Comparison of ENCODE assay signal across 17 cellular contexts in the genomic region with DNA sequence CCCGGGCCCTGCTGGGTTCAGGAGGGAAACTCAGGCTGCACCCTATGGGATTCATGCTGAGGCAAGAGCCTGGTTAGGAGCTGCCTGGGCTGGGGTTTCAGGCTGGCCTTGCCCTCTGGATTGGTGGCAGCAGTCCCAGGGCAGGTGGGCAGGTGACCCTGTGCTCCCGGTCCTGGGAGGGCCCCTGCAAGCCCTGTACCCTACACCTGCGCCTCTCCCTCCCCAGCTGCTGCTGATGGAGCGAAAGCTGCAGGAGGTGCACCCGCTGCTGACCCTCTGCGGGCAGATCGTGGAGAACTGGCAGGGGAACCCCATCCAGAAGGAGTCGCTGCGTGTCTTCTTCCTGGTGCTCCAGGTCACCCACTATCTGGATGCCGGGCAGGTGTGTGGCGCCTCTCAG. TPM values are rescaled to one million over a fixed set of nuclear protein-coding genes. Genes with fewer than 3 reads are reported as not detected.
DNase-seq lines count a peak whose midpoint lies in the region; ATAC-seq and TF ChIP-seq lines count a peak whose summit lies in the region.
"Had no signal": no experiment of that assay in that cellular context is flagged by ENCODE, and none has a peak within 500 bp of the region (broad histone marks: within the 10 kb centered on the region; RNA-seq: fewer than 3 reads in every experiment).

No MANE protein-coding gene starts in this region.

- intact Hi-C loops in OCI-LY7 (cut with micrococcal nuclease; ENCODE audit: unreplicated experiment), result no loop called here

- H3K9me3 Mint-ChIP-seq in activated T-cell treated with anti-CD3 and anti-CD28 coated beads, Interleukin-2, amount 50 U/mL, for 24 hours, result no peaks in the 10 kb centered on the region
- H3K9me3 Mint-ChIP-seq in activated T-cell treated with anti-CD3 and anti-CD28 coated beads, Interleukin-2, amount 50 U/mL, for 72 hours, result no peaks in the 10 kb centered on the region
- H3K9me3 Mint-ChIP-seq: CD4-positive, CD25-positive, alpha-beta regulatory T cell; CD8-positive, alpha-beta T cell had no signal

- peaks cover 61 to 90% of the 10 kb centered on the region in 2 donors for H3K36me3 ChIP-seq in neuronal stem cell (replicated peaks in 1 of 2; ENCODE audit: control insufficient read depth in 2 of 2, insufficient read depth in 2 of 2, low read length in 2 of 2)
- peaks cover 87% of the 10 kb centered on the region for H3K36me3 ChIP-seq in OCI-LY7 (ENCODE audit: insufficient read depth, low read length)

- H3K27me3 Mint-ChIP-seq in activated T-cell treated with anti-CD3 and anti-CD28 coated beads, Interleukin-2, amount 50 U/mL, for 24 hours, result no peaks in the 10 kb centered on the region
- no peaks in the 10 kb centered on the region for H3K27me3 Mint-ChIP-seq in activated T-cell treated with anti-CD3 and anti-CD28 coated beads, Interleukin-2, amount 50 U/mL, for 72 hours (ENCODE audit: low read depth)
- H3K27me3 Mint-ChIP-seq: B cell; CD4-positive, CD25-positive, alpha-beta regulatory T cell had no signal

- no peak overlapping the region for H2BK120ac ChIP-seq in neuronal stem cell (ENCODE audit: low read depth, low read length)

- no peak overlapping the region for H3K27ac Mint-ChIP-seq in activated T-cell treated with anti-CD3 and anti-CD28 coated beads, Interleukin-2, amount 50 U/mL, for 24 hours
- H3K27ac Mint-ChIP-seq in activated T-cell treated with anti-CD3 and anti-CD28 coated beads, Interleukin-2, amount 50 U/mL, for 72 hours, result no peak overlapping the region
- H3K27ac Mint-ChIP-seq: B cell; CD8-positive, alpha-beta T cell had no signal

- H3K18ac ChIP-seq in neuronal stem cell (ENCODE audit: low read length), result peak overlapping the region; percentile 17

- H3K36me3 Mint-ChIP-seq in activated T-cell treated with anti-CD3 and anti-CD28 coated beads, Interleukin-2, amount 50 U/mL, for 24 hours (ENCODE audit: low read depth), result peaks cover 82% of the 10 kb centered on the region
- peaks cover 5 to 8% of the 10 kb centered on the region in 2 donors for H3K36me3 Mint-ChIP-seq in activated T-cell treated with anti-CD3 and anti-CD28 coated beads, Interleukin-2, amount 50 U/mL, for 72 hours (ENCODE audit: insufficient read depth in 2 of 2)

- H2AFZ ChIP-seq in neuronal stem cell (ENCODE audit: low read length), result no peak overlapping the region
- no peak overlapping the region for H2AFZ ChIP-seq in OCI-LY7 (ENCODE audit: low read length)

- H2BK12ac ChIP-seq in neuronal stem cell (ENCODE audit: low read length), result no peak overlapping the region

- H4K20me1 ChIP-seq in OCI-LY7 (ENCODE audit: insufficient read depth, low read length), result no peaks in the 10 kb centered on the region

- WGBS in neuronal stem cell (ENCODE audit: extremely low coverage in 2 of 2, insufficient read length in 2 of 2, insufficient replicate concordance in 1 of 2), 2 donors, result no CpG with 5 or more reads among the region's 11 CpGs

- H3K9ac ChIP-seq in neuronal stem cell (ENCODE audit: low read depth, low read length, poor library complexity), result peak overlapping the region; percentile 53
- H3K9ac ChIP-seq: BLaER1 had no signal

- no peaks in the 10 kb centered on the region for H3K27me3 ChIP-seq in neuronal stem cell (ENCODE audit: control insufficient read depth in 3 of 3, insufficient read depth in 3 of 3, low read depth in 1 of 3, low read length in 3 of 3)
- H3K27me3 ChIP-seq: BLaER1 had no signal

- H3K4ac ChIP-seq in neuronal stem cell (ENCODE audit: low read length), result no peak overlapping the region

- H3K79me2 ChIP-seq in OCI-LY7 (ENCODE audit: insufficient read depth, low read depth, low read length), result no peaks in the 10 kb centered on the region

- H3K23ac ChIP-seq in neuronal stem cell (ENCODE audit: low read depth, low read length, poor library complexity), result no peak overlapping the region

- no peak overlapping the region for H3K4me3 Mint-ChIP-seq in activated T-cell treated with anti-CD3 and anti-CD28 coated beads, Interleukin-2, amount 50 U/mL, for 24 hours
- H3K4me3 Mint-ChIP-seq in activated T-cell treated with anti-CD3 and anti-CD28 coated beads, Interleukin-2, amount 50 U/mL, for 72 hours, result no peak overlapping the region
- H3K4me3 Mint-ChIP-seq: B cell; CD4-positive, CD25-positive, alpha-beta regulatory T cell; CD8-positive, alpha-beta T cell had no signal

- H2BK15ac ChIP-seq in neuronal stem cell (ENCODE audit: low read length), result no peak overlapping the region

- no peak overlapping the region for H2BK5ac ChIP-seq in neuronal stem cell (ENCODE audit: low read length)

- H3K4me3 ChIP-seq in neuronal stem cell (ENCODE audit: low read length in 2 of 2) (no peak overlapping the region), OCI-LY7 (ENCODE audit: low read depth, low read length, poor library complexity, severe bottlenecking) (no peak overlapping the region)
- H3K4me3 ChIP-seq: BLaER1 had no signal

- ATAC-seq in activated T-cell treated with anti-CD3 and anti-CD28 coated beads, Interleukin-2, amount 50 U/mL, for 72 hours (replicated peaks in 1 of 2), result no peak
- no peak for ATAC-seq in HG03520 (IDR thresholded peaks at IDR 0.05; ENCODE audit: unreplicated experiment)
- ATAC-seq: CD8-positive, alpha-beta T cell had no signal

- H3K4me2 ChIP-seq in neuronal stem cell (ENCODE audit: insufficient read depth, low read length, poor library complexity, severe bottlenecking), result no peak overlapping the region
- H3K4me2 ChIP-seq in OCI-LY7 (ENCODE audit: low read length), result no peak overlapping the region
- H3K4me2 ChIP-seq: BLaER1 had no signal

- H4K91ac ChIP-seq in neuronal stem cell (ENCODE audit: low read depth, low read length, poor library complexity), result no peak overlapping the region

- BruUV-seq in OCI-LY7 (replicated peaks; lab: Mats Ljungman, UMichigan), result no TSS peak

- H3K4me1 Mint-ChIP-seq in activated T-cell treated with anti-CD3 and anti-CD28 coated beads, Interleukin-2, amount 50 U/mL, for 24 hours (ENCODE audit: low read depth), result no peaks in the 10 kb centered on the region
- no peaks in the 10 kb centered on the region for H3K4me1 Mint-ChIP-seq in activated T-cell treated with anti-CD3 and anti-CD28 coated beads, Interleukin-2, amount 50 U/mL, for 72 hours (ENCODE audit: low read depth)
- H3K4me1 Mint-ChIP-seq: B cell; CD4-positive, CD25-positive, alpha-beta regulatory T cell had no signal

- peak overlapping the region; percentile 65 for H4K8ac ChIP-seq in neuronal stem cell (ENCODE audit: low read depth, low read length)

- peaks cover 8% of the 10 kb centered on the region for H3K79me1 ChIP-seq in neuronal stem cell (ENCODE audit: low read depth, low read length)

- no peaks in the 10 kb centered on the region for H3K4me1 ChIP-seq in neuronal stem cell (ENCODE audit: control insufficient read depth in 2 of 2, insufficient read depth in 1 of 2, low read depth in 1 of 2, low read length in 2 of 2)
- H3K4me1 ChIP-seq in OCI-LY7 (ENCODE audit: insufficient read depth, low read length, poor library complexity, severe bottlenecking), result no peaks in the 10 kb centered on the region
- H3K4me1 ChIP-seq: BLaER1, Caco-2 had no signal

- peak; percentile 22 for DNase-seq in activated T-cell treated with anti-CD3 and anti-CD28 coated beads, Interleukin-2, amount 50 U/mL, for 24 hours
- no peak for DNase-seq in activated T-cell treated with anti-CD3 and anti-CD28 coated beads, Interleukin-2, amount 50 U/mL, for 72 hours
- no peak for DNase-seq in RWPE1 (ENCODE audit: low spot score)
- DNase-seq in neuronal stem cell (ENCODE audit: low spot score), result no peak
- no peak for DNase-seq in OCI-LY7 (ENCODE audit: low spot score)
- DNase-seq: Caco-2; CD4-positive, CD25-positive, alpha-beta regulatory T cell; CD8-positive, alpha-beta T cell; DMS153; DND-41; GOT3; HCEC 1CT had no signal

- no peaks in the 10 kb centered on the region for H3K9me2 ChIP-seq in OCI-LY7 (ENCODE audit: insufficient read depth, low read length)

- H3K9me3 ChIP-seq in neuronal stem cell (replicated peaks in 1 of 2; ENCODE audit: control insufficient read depth in 2 of 2, insufficient read depth in 1 of 2, low read depth in 1 of 2, low read length in 2 of 2) (no peaks in the 10 kb centered on the region), OCI-LY7 (ENCODE audit: low read length) (no peaks in the 10 kb centered on the region)
- H3K9me3 ChIP-seq: BLaER1, Caco-2 had no signal

- TF ChIP-seq CTCF in RWPE1 (conservative IDR thresholded peaks at IDR 0.05; ENCODE audit: low read depth) (no peak), OCI-LY7 (conservative IDR thresholded peaks at IDR 0.05; ENCODE audit: low read length) (no peak)

- no peak overlapping the region for H3K14ac ChIP-seq in neuronal stem cell (ENCODE audit: low read length)

- peak overlapping the region; percentile 10 for H3K27ac ChIP-seq in RWPE1
- no peak overlapping the region for H3K27ac ChIP-seq in neuronal stem cell (replicated peaks; ENCODE audit: low read length)
- no peak overlapping the region for H3K27ac ChIP-seq in OCI-LY7 (ENCODE audit: low read depth, low read length, poor library complexity, severe bottlenecking)
- H3K27ac ChIP-seq: 22Rv1, BLaER1, C4-2B had no signal

- H2AK5ac ChIP-seq in neuronal stem cell (ENCODE audit: low read depth, low read length), result no peak overlapping the region

- POLR2A ChIA-PET in RWPE1 (lab: Yijun Ruan, JAX; ENCODE audit: low non-redundant PET) (no interaction called here), OCI-LY7 (lab: Charles Lee) (no interaction called here)

- CTCF ChIA-PET in RWPE1 (lab: Yijun Ruan, JAX) (interaction anchor here (0.6 kb wide), 1 partner anchor 11 kb away, joined by 3 read pairs; no protein-coding TSS in a partner anchor), OCI-LY7 (lab: Charles Lee; ENCODE audit: unreplicated experiment) (no interaction called here)

RNA-seq across cellular contexts. Expression of a gene that starts 20.4 kb away (rescaled TPM):
- 10 to 100 TPM; 64.2 to 68.5 TPM for total RNA-seq in activated T-cell treated with anti-CD3 and anti-CD28 coated beads, Interleukin-2, amount 50 U/mL, for 72 hours
- polyA plus RNA-seq in neuronal stem cell (2013, experiment 1 of 2), result 17.0 TPM
- polyA plus RNA-seq in neuronal stem cell (2013, experiment 2 of 2), result 17.6 TPM
- 31.9 and 58.7 TPM in 2 replicates for total RNA-seq in OCI-LY7 (2014; rRNA removed; shearing (Covaris generic))
- total RNA-seq in OCI-LY7 (2022), result 81.7 and 103 TPM in 2 replicates

RNA-seq across cellular contexts. Expression of a gene that starts 20.7 kb away (rescaled TPM):
- 10 to 100 TPM; 67.3 to 69.9 TPM for total RNA-seq in activated T-cell treated with anti-CD3 and anti-CD28 coated beads, Interleukin-2, amount 50 U/mL, for 72 hours
- polyA plus RNA-seq in neuronal stem cell (2013, experiment 1 of 2), result 53.3 TPM
- 55.9 TPM for polyA plus RNA-seq in neuronal stem cell (2013, experiment 2 of 2)
- total RNA-seq in OCI-LY7 (2014; rRNA removed; shearing (Covaris generic)), result 34.6 and 37.9 TPM in 2 replicates
- total RNA-seq in OCI-LY7 (2022), result 61.4 and 64.2 TPM in 2 replicates
